ENCODE assay signal across 14 cellular contexts in genomic region chr13:80436571-80437169, GRCh38.
DNase-seq lines count a peak whose midpoint lies in the region; ATAC-seq, FAIRE-seq and TF ChIP-seq lines count a peak whose summit lies in the region.
"Had no signal": no experiment of that assay in that cellular context is flagged by ENCODE, and none has a peak within 500 bp of the region (broad histone marks: within the 10 kb centered on the region; RNA-seq: fewer than 3 reads in every experiment).

No MANE protein-coding gene starts in this region.

- H3K27ac Mint-ChIP-seq in nephron progenitor cell: peak overlapping the region; percentile 69

- H3K27ac ChIP-seq in right atrium auricular region: peak overlapping the region in 1 of 2 donors; percentile 73

- H3K27me3 ChIP-seq in right atrium auricular region: no peaks in the 10 kb centered on the region

- H3K9me3 ChIP-seq in right atrium auricular region: no peaks in the 10 kb centered on the region

- H3K4me3 ChIP-seq in right atrium auricular region (no peak overlapping the region), fibroblast of pulmonary artery (replicated peaks; ENCODE audit: low read depth, low read length) (no peak overlapping the region)
- H3K4me3 ChIP-seq: K562 had no signal

- no peak for TF ChIP-seq POLR2A in GM12892 (IDR thresholded peaks at IDR 0.05; ENCODE audit: low read depth, low read length)

- no peaks in the 10 kb centered on the region for H3K36me3 Mint-ChIP-seq in nephron progenitor cell (ENCODE audit: low read depth)

- peaks cover 4% of the 10 kb centered on the region for H3K9me3 Mint-ChIP-seq in nephron progenitor cell
- H3K9me3 Mint-ChIP-seq: central memory CD8-positive, alpha-beta T cell had no signal

- no peak for TF ChIP-seq CTCF in right atrium auricular region (IDR thresholded peaks at IDR 0.05)
- no peak for TF ChIP-seq CTCF in fibroblast of pulmonary artery (IDR thresholded peaks at IDR 0.05; ENCODE audit: low read length, missing control alignments)
- no peak for TF ChIP-seq CTCF in nephron progenitor cell (IDR thresholded peaks at IDR 0.05)

- peaks cover 4% of the 10 kb centered on the region for H3K27me3 Mint-ChIP-seq in nephron progenitor cell (ENCODE audit: low read depth, poor library complexity)
- H3K27me3 Mint-ChIP-seq: central memory CD8-positive, alpha-beta T cell had no signal

- H3K4me1 Mint-ChIP-seq in nephron progenitor cell: peaks cover 7% of the 10 kb centered on the region
- H3K4me1 Mint-ChIP-seq: central memory CD8-positive, alpha-beta T cell had no signal

- peak; percentile 94 for ATAC-seq in Right ventricle myocardium inferior
- ATAC-seq: K562 had no signal

- H3K36me3 ChIP-seq in right atrium auricular region: no peaks in the 10 kb centered on the region

- DNase-seq in Right ventricle myocardium inferior (ENCODE audit: missing footprints): no peak
- no peak for DNase-seq in right atrium auricular region (ENCODE audit: low spot score)
- DNase-seq in fibroblast of pulmonary artery (ENCODE audit: low read depth): peak; percentile 62
- DNase-seq in nephron progenitor cell: no peak
- no peak for DNase-seq in NCI-H128 (lab: John Stamatoyannopoulos, UW; ENCODE audit: unreplicated experiment)
- no peak for DNase-seq in activated CD4-positive, CD25-positive, alpha-beta regulatory T cell treated with anti-CD3 and anti-CD28 coated beads, Interleukin-2, amount 50 U/mL, for 72 hours
- no peak for DNase-seq in activated gamma-delta T cell treated with Interleukin-2 at 50 U/mL for 16 hours
- DNase-seq in GM12892 (ENCODE audit: insufficient read length): no peak
- DNase-seq: DMS79, kidney glomerular epithelial cell, posterior cingulate gyrus had no signal

- H3K4me1 ChIP-seq in right atrium auricular region: no peaks in the 10 kb centered on the region

- H3K4me3 Mint-ChIP-seq in nephron progenitor cell: no peak overlapping the region
- H3K4me3 Mint-ChIP-seq: central memory CD8-positive, alpha-beta T cell had no signal

- no peak for FAIRE-seq in GM12892 (lab: Jason Lieb, UNC)
- FAIRE-seq: A204.1, K562 had no signal

- intact Hi-C loops in Right ventricle myocardium inferior (cut with DNase I): loop anchor here (5.0 kb wide), 1 partner anchor 74 kb away; no protein-coding TSS in a partner anchor
